In genomic region chr19:53102701-53103140, GRCh38 we compare ENCODE assay signal across 8 cellular contexts. TPM values are rescaled to one million over a fixed set of nuclear protein-coding genes. Genes with fewer than 3 reads are reported as not detected.
DNase-seq lines count a peak whose midpoint lies in the region; ATAC-seq and TF ChIP-seq lines count a peak whose summit lies in the region.

No MANE protein-coding gene starts in this region.

- no peaks in the 10 kb centered on the region for H3K4me1 ChIP-seq in A673 (ENCODE audit: insufficient read depth, low read length, poor library complexity, severe bottlenecking)

- no peak for TF ChIP-seq POLR2A in GM18505 (IDR thresholded peaks at IDR 0.05; ENCODE audit: borderline replicate concordance, extremely low read depth, insufficient read depth, insufficient read length)

- CTCF ChIA-PET in A673 (lab: Charles Lee), result no interaction called here
- CTCF ChIA-PET in WTC11 (lab: Charles Lee), result interaction anchor here (1.3 to 2.2 kb wide), 3 partner anchors 11 to 93 kb away, joined by 4 to 11 read pairs (median 5); no protein-coding TSS in a partner anchor

- peak; percentile 3 for ATAC-seq in GM18873 (IDR thresholded peaks at IDR 0.05; ENCODE audit: low FRiP score, unreplicated experiment)
- peak; percentile 12 for ATAC-seq in WTC11
- ATAC-seq in memory B cell (ENCODE audit: low read depth), result peak; percentile 16
- ATAC-seq in stimulated activated naive B cell treated with anti-CD40 and anti-IgM and Interleukin-4, amounts not matched to agents 10 μg/mL and 1 μg/mL and 100 μg/mL, for 72 hours (replicated peaks), result peak; percentile 40 to 45
- no peak for ATAC-seq in GM18505 (IDR thresholded peaks at IDR 0.05; ENCODE audit: unreplicated experiment)

- no peaks in the 10 kb centered on the region for H3K9me3 Mint-ChIP-seq in WTC11
- H3K9me3 Mint-ChIP-seq in memory B cell, result peaks cover 2% of the 10 kb centered on the region
- no peaks in the 10 kb centered on the region for H3K9me3 Mint-ChIP-seq in stimulated activated naive B cell treated with anti-CD40 and anti-IgM and Interleukin-4, amounts not matched to agents 10 μg/mL and 1 μg/mL and 100 μg/mL, for 72 hours

- TF ChIP-seq CTCF in A673 (conservative IDR thresholded peaks at IDR 0.05; ENCODE audit: low read depth, low read length), result no peak
- no peak for TF ChIP-seq CTCF in WTC11 (IDR thresholded peaks at IDR 0.05)

- H3K4me3 Mint-ChIP-seq in WTC11 (peak overlapping the region; percentile 82), memory B cell (peak overlapping the region; percentile 97)
- H3K4me3 Mint-ChIP-seq in stimulated activated naive B cell treated with anti-CD40 and anti-IgM and Interleukin-4, amounts not matched to agents 10 μg/mL and 1 μg/mL and 100 μg/mL, for 72 hours, result peak overlapping the region; percentile 87 to 91

- DNase-seq in A673 (ENCODE audit: low spot score) (peak; percentile 23), HK-2 (ENCODE audit: unreplicated experiment) (peak; percentile 55), WTC11 (ENCODE audit: low spot score) (peak; percentile 27), dermis blood vessel endothelial cell (peak; percentile 58), memory B cell (ENCODE audit: low spot score in 2 of 2) (peak; percentile 28 to 38)
- DNase-seq in stimulated activated naive B cell treated with anti-CD40 and anti-IgM and Interleukin-4, amounts not matched to agents 10 μg/mL and 1 μg/mL and 100 μg/mL, for 72 hours, result peak; percentile 39

- no peaks in the 10 kb centered on the region for H3K27me3 ChIP-seq in A673 (replicated peaks; ENCODE audit: insufficient read depth, low read depth, low read length, poor library complexity)

- POLR2A ChIA-PET in A673 (lab: Charles Lee; ENCODE audit: low non-redundant PET), result interaction anchor here (0.5 to 0.7 kb wide), 2 partner anchors 43 to 221 kb away, joined by 3 to 10 read pairs; no protein-coding TSS in a partner anchor
- POLR2A ChIA-PET in WTC11 (lab: Charles Lee), result no interaction called here

- peaks cover 3% of the 10 kb centered on the region for H3K36me3 ChIP-seq in A673 (ENCODE audit: insufficient read depth, low read length, poor library complexity, severe bottlenecking)

- intact Hi-C loops in A673 (cut with micrococcal nuclease; ENCODE audit: unreplicated experiment), result no loop called here

- H3K27ac Mint-ChIP-seq in WTC11 (peak overlapping the region; percentile 21), memory B cell (peak overlapping the region; percentile 91)
- peak overlapping the region; percentile 94 for H3K27ac Mint-ChIP-seq in stimulated activated naive B cell treated with anti-CD40 and anti-IgM and Interleukin-4, amounts not matched to agents 10 μg/mL and 1 μg/mL and 100 μg/mL, for 72 hours

- peak overlapping the region; percentile 96 for H3K4me3 ChIP-seq in A673 (ENCODE audit: low read depth, low read length, poor library complexity, severe bottlenecking)

- peaks cover 4% of the 10 kb centered on the region for H3K9me3 ChIP-seq in A673 (ENCODE audit: low read depth, low read length, poor library complexity, severe bottlenecking)

- peaks cover 17% of the 10 kb centered on the region for H3K4me1 Mint-ChIP-seq in WTC11
- peaks cover 26% of the 10 kb centered on the region for H3K4me1 Mint-ChIP-seq in memory B cell
- peaks cover 22 to 24% of the 10 kb centered on the region in 2 donors for H3K4me1 Mint-ChIP-seq in stimulated activated naive B cell treated with anti-CD40 and anti-IgM and Interleukin-4, amounts not matched to agents 10 μg/mL and 1 μg/mL and 100 μg/mL, for 72 hours

- H3K36me3 Mint-ChIP-seq in WTC11 (peaks cover 8% of the 10 kb centered on the region; the same call in 1 of the 2 replicates), memory B cell (peaks cover 27% of the 10 kb centered on the region)
- peaks cover 25 to 32% of the 10 kb centered on the region in 2 donors for H3K36me3 Mint-ChIP-seq in stimulated activated naive B cell treated with anti-CD40 and anti-IgM and Interleukin-4, amounts not matched to agents 10 μg/mL and 1 μg/mL and 100 μg/mL, for 72 hours

- no TSS peak for BruUV-seq in A673 (replicated peaks; lab: Mats Ljungman, UMichigan)

- H3K27ac ChIP-seq in A673 (ENCODE audit: low read depth, low read length, poor library complexity, severe bottlenecking), result peak overlapping the region; percentile 91

- H3K27me3 Mint-ChIP-seq in WTC11 (ENCODE audit: low read depth) (peaks cover 8% of the 10 kb centered on the region; the same call in 1 of the 2 replicates), memory B cell (no peaks in the 10 kb centered on the region)
- no peaks in the 10 kb centered on the region for H3K27me3 Mint-ChIP-seq in stimulated activated naive B cell treated with anti-CD40 and anti-IgM and Interleukin-4, amounts not matched to agents 10 μg/mL and 1 μg/mL and 100 μg/mL, for 72 hours

TF ChIP-seq in WTC11, 78 proteins besides CTCF, POLR2A, EP300 and RAD21:
- TF ChIP-seq HMGXB4 (CRISPR knock-in tag; IDR thresholded peaks at IDR 0.05) (peak; percentile 48), E2F1 (CRISPR knock-in tag; IDR thresholded peaks at IDR 0.05) (no peak), ZNF396 (CRISPR knock-in tag; IDR thresholded peaks at IDR 0.05; ENCODE audit: borderline replicate concordance) (no peak)

RNA-seq across cellular contexts. Expression of gene ZNF160, which starts 0.5 kb away (rescaled TPM):
- 17.4 and 19.3 TPM in 2 replicates for total RNA-seq in A673 (2021)
- total RNA-seq in WTC11 (2021), result 53.8 to 54.6 TPM (median 54.5 TPM) in 3 replicates
- 25.5 and 29.3 TPM in 2 replicates for total RNA-seq in dermis blood vessel endothelial cell

RNA-seq across cellular contexts. Expression of gene ZNF415, which starts 30.0 kb away (rescaled TPM):
- total RNA-seq in A673 (2021) (1.7 TPM in 2 replicates), WTC11 (2021) (9.3 to 11.2 TPM (median 11.2 TPM) in 3 replicates), dermis blood vessel endothelial cell (1.6 and 1.9 TPM in 2 replicates)

RNA-seq across cellular contexts. Expression of gene ZNF347, which starts 56.1 kb away (rescaled TPM):
- 1.8 and 4.6 TPM in 2 replicates for total RNA-seq in A673 (2021)
- total RNA-seq in WTC11 (2021), result 10.9 to 11.3 TPM (median 11.0 TPM) in 3 replicates
- total RNA-seq in dermis blood vessel endothelial cell, result 7.5 and 8.3 TPM in 2 replicates

RNA-seq across cellular contexts. Expression of gene ERVV-2, which starts 58.2 kb away (rescaled TPM):
- total RNA-seq in A673 (2021) (not detected in 2 replicates), WTC11 (2021) (0.26 to 0.46 TPM (median 0.46 TPM) in 3 replicates), dermis blood vessel endothelial cell (not detected in 2 replicates)

Comparison
In these comparisons a context has a peak if more than half of its experiments do, and no peak if none do; other contexts are left out.
1. H3K27ac Mint-ChIP-seq: peak in every context shown above with its lines; median percentile 94 in stimulated activated naive B cell treated with anti-CD40 and anti-IgM and Interleukin-4, amounts not matched to agents 10 μg/mL and 1 μg/mL and 100 μg/mL, for 72 hours; 91 in memory B cell; 21 in WTC11.